ENCODE assay signal across 8 cellular contexts in the genomic region with DNA sequence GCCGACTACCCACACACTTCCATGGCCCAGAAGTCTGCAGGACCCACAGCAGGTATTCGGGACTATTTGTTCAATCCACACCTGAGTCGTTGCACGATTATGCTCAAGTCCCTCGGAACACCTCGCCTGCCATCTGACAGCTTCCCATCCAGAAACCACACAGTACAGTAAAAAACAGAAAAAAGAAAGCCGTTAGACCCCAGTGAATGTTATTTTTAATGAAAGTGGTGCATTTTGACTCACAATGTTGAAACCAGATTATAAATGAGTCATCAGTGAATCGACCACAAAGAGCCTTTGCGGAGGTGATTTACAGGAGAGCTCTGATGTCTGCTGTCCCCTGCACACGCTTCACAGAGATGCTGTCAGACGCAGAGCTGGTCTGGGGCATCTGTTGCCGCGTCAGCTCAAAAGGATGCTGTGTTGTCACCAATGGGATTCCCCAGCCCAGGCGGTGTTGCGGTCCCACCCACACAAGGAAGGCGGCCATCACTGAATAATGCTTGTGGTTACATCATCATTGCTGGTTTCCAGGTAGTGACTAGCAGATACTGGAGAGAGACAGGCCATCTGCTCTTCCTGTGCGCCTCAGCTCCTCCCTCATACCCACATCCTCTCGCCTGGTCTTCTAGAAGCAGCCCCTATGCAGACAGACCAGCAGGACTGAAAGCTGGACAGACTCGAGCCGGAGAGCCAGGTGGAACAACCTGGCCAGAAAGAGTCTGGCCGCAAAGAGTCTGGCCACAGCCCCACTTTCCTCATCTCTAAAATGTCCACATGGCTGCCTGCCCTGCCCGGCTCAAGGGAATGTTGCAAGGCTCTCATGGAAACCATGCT.
DNase-seq lines count a peak whose midpoint lies in the region; ATAC-seq and TF ChIP-seq lines count a peak whose summit lies in the region.

No MANE protein-coding gene starts in this region.

- no peaks in the 10 kb centered on the region for H3K27me3 Mint-ChIP-seq in memory B cell

- H3K4me3 Mint-ChIP-seq in memory B cell, result peak overlapping the region; percentile 70

- CTCF ChIA-PET in mammary epithelial cell (lab: Charles Lee; ENCODE audit: low non-redundant PET), result interaction anchor here (0.6 to 1.1 kb wide), 3 partner anchors 72 to 1057 kb away, joined by 3 to 4 read pairs (median 4); no protein-coding TSS in a partner anchor

- BruUV-seq in mammary epithelial cell (replicated peaks; lab: Mats Ljungman, UMichigan), result no TSS peak

- H3K27me3 ChIP-seq in DND-41 (ENCODE audit: insufficient read depth, low read length, poor library complexity) (no peaks in the 10 kb centered on the region), mammary epithelial cell (ENCODE audit: insufficient read depth, low read length) (no peaks in the 10 kb centered on the region)

- H3K9me3 ChIP-seq in DND-41 (ENCODE audit: insufficient read depth, low read length, severe bottlenecking) (peaks cover 2% of the 10 kb centered on the region), mammary epithelial cell (replicated peaks; ENCODE audit: insufficient read depth, low read length) (no peaks in the 10 kb centered on the region)

- TF ChIP-seq CTCF in DND-41 (IDR thresholded peaks at IDR 0.05; ENCODE audit: borderline replicate concordance, extremely low read depth, low read length, poor library complexity, severe bottlenecking) (no peak), mammary epithelial cell (conservative IDR thresholded peaks at IDR 0.05 in 1 of 2, IDR thresholded peaks at IDR 0.05 in 1 of 2; ENCODE audit: extremely low read depth in 1 of 2, insufficient read depth in 1 of 2, low read depth in 1 of 2, low read length in 2 of 2) (no peak)

- H2AFZ ChIP-seq in DND-41 (ENCODE audit: low read depth, low read length) (no peak overlapping the region), mammary epithelial cell (ENCODE audit: low read depth, low read length) (peak overlapping the region; percentile 18)

- intact Hi-C loops in mammary epithelial cell (cut with micrococcal nuclease), result loop anchor here (1.0 to 5.0 kb wide), 7 partner anchors 14 to 515 kb away; no protein-coding TSS in a partner anchor

- H3K4me1 ChIP-seq in DND-41 (ENCODE audit: insufficient read depth, low read length) (peaks cover 28% of the 10 kb centered on the region), mammary epithelial cell (ENCODE audit: insufficient read depth, low read length) (peaks cover 20% of the 10 kb centered on the region)

- in situ Hi-C loops in KBM-7 (cut with MboI; ENCODE audit: low pct_unique_long_range_greater_than_20kb, low sequenced_read_pairs) (no loop called here), mammary epithelial cell (cut with MboI; ENCODE audit: low sequenced_read_pairs in 2 of 2) (no loop called here)

- peak; percentile 93 for ATAC-seq in DND-41 (ENCODE audit: insufficient read depth, low read depth)
- ATAC-seq in GM21528 (IDR thresholded peaks at IDR 0.05; ENCODE audit: low FRiP score, unreplicated experiment), result peak; percentile 83
- peak; percentile 81 for ATAC-seq in memory B cell (ENCODE audit: low read depth)

- H3K27ac ChIP-seq in DND-41 (ENCODE audit: low read length) (peak overlapping the region; percentile 86), mammary epithelial cell (ENCODE audit: insufficient read depth, low read depth, low read length) (peak overlapping the region; percentile 97)

- dilution Hi-C loops in mammary epithelial cell (cut with HindIII; ENCODE audit: low sequenced_read_pairs), result no loop called here

- peak overlapping the region; percentile 73 for H3K4me2 ChIP-seq in DND-41 (ENCODE audit: insufficient read depth, low read length)
- H3K4me2 ChIP-seq in mammary epithelial cell (ENCODE audit: insufficient read depth, low read depth, low read length), result peak overlapping the region; percentile 68

- no peaks in the 10 kb centered on the region for H3K36me3 Mint-ChIP-seq in memory B cell

- 2% methylated on average over 22 of the region's 22 CpGs for WGBS in mammary epithelial cell (ENCODE audit: low coverage, missing lambda C conversion rate)

- H3K36me3 ChIP-seq in DND-41 (ENCODE audit: insufficient read depth, low read length) (no peaks in the 10 kb centered on the region), mammary epithelial cell (ENCODE audit: insufficient read depth, low read length) (no peaks in the 10 kb centered on the region)

- H3K9ac ChIP-seq in DND-41 (ENCODE audit: low read depth, low read length) (peak overlapping the region; percentile 49), mammary epithelial cell (ENCODE audit: insufficient read depth, low read length) (peak overlapping the region; percentile 89)

- peaks cover 45% of the 10 kb centered on the region for H3K4me1 Mint-ChIP-seq in memory B cell

- peak; percentile 95 for DNase-seq in DND-41
- DNase-seq in KBM-7, result peak; percentile 98
- peak; percentile 63 to 82 (median 74) for DNase-seq in activated CD4-positive, CD25-positive, alpha-beta regulatory T cell (lab: John Stamatoyannopoulos, UW)
- DNase-seq in mammary epithelial cell, result peak; percentile 100
- DNase-seq in memory B cell (ENCODE audit: low spot score in 2 of 2), result peak; percentile 69 to 89
- DNase-seq in stimulated activated CD8-positive, alpha-beta memory T cell treated with anti-CD3 and anti-CD28 coated beads, Interleukin-4, amount 100 ng/mL, for 4 hours (ENCODE audit: low read depth in 2 of 2, low spot score in 1 of 2), result peak; percentile 84 to 95
- DNase-seq in pons (ENCODE audit: low spot score), result no peak

- peak overlapping the region in 1 of 2 experiments; percentile 51; a peak in 2 of 4 replicates for H3K4me3 ChIP-seq in DND-41 (ENCODE audit: low read depth in 1 of 2, low read length in 2 of 2)
- H3K4me3 ChIP-seq in mammary epithelial cell (replicated peaks in 1 of 3; ENCODE audit: insufficient read depth in 1 of 3, low read depth in 2 of 3, low read length in 3 of 3), result no peak overlapping the region

- H4K20me1 ChIP-seq in DND-41 (ENCODE audit: insufficient read depth, low read length) (no peaks in the 10 kb centered on the region), mammary epithelial cell (ENCODE audit: insufficient read depth, low read length) (no peaks in the 10 kb centered on the region)

- no peaks in the 10 kb centered on the region for H3K9me3 Mint-ChIP-seq in memory B cell

- H3K79me2 ChIP-seq in DND-41 (ENCODE audit: insufficient read depth, low read length), result no peaks in the 10 kb centered on the region
- no peaks in the 10 kb centered on the region for H3K79me2 ChIP-seq in mammary epithelial cell (ENCODE audit: insufficient read depth, low read length)

- peak overlapping the region; percentile 99 for H3K27ac Mint-ChIP-seq in memory B cell
